ENCODE assay signal across 8 cellular contexts in the genomic region with DNA sequence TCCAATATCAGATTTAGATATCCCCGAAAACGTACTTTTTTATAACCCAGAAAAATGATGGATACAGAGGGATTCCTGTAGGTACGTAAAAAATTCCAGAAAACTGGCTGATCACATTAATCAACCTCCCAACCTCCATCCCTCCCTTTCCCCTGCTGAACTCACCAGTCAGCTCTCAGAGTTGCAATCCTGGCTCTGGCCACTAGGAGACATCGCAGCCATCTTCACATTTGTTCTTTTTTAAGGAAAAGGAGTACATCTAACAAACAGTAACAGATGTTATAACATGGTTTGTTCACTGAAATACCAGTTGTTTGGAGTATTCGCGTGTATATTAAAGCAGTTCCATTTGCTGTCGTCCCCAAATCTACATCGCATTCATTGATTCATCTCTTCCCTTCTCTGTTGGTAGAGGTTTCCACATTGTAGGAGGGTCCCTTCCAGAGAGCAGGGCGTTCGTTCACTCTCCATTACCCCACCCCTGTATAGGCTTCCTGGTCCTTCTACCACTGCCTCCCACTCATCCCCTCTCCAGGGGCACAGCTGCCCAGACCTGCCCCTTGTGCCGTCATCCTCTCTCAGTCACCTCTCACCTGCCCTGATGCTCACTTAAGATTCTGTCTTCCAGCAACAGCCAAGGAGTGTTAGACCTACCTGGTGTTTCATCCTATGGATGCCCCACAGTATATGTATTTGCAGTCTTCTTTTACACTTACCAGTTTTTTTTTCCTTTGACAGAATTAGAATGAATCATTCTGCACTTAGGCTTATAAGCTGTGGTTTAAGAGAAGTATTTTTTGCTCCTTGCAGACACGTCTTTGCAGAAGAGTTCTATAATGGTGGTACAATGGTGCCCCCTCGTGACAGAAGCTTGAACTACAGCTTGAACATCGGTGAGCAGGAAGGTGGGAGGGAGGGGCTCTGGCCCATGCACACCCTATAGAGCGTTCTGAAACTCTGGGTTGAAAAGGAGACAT. TPM values are rescaled to one million over a fixed set of nuclear protein-coding genes. Genes with fewer than 3 reads are reported as not detected.
A peak's percentile ranks its signal among the peaks of the same experiment; 100 is the strongest.
DNase-seq lines count a peak whose midpoint lies in the region; ATAC-seq and TF ChIP-seq lines count a peak whose summit lies in the region.

No MANE protein-coding gene starts in this region.

- no peaks in the 10 kb centered on the region for H3K9me3 Mint-ChIP-seq in activated CD4-positive, alpha-beta T cell treated with anti-CD3 and anti-CD28 coated beads for 36 hours (ENCODE audit: low read depth)

- H3K4me3 ChIP-seq in colonic mucosa: no peak overlapping the region

- H3K27me3 Mint-ChIP-seq in activated CD4-positive, alpha-beta T cell treated with anti-CD3 and anti-CD28 coated beads for 36 hours: no peaks in the 10 kb centered on the region

- no peak overlapping the region for H3K4me3 Mint-ChIP-seq in activated CD4-positive, alpha-beta T cell treated with anti-CD3 and anti-CD28 coated beads for 36 hours

- no peaks in the 10 kb centered on the region for H3K36me3 ChIP-seq in colonic mucosa

- ATAC-seq in GM18867 (IDR thresholded peaks at IDR 0.05; ENCODE audit: unreplicated experiment) (peak; percentile 92), HG03095 (IDR thresholded peaks at IDR 0.05; ENCODE audit: unreplicated experiment) (peak; percentile 92)
- peak; percentile 82 for ATAC-seq in activated CD4-positive, alpha-beta T cell treated with anti-CD3 and anti-CD28 coated beads for 36 hours

- DNase-seq in Ammon's horn (ENCODE audit: low spot score) (peak; percentile 48), NCI-H2227 treated with DMSO at 0.1 percent for 48 hours (lab: John Stamatoyannopoulos, UW) (peak; percentile 83), colonic mucosa (peak; percentile 62), medulla oblongata (ENCODE audit: extremely low spot score) (peak; percentile 61)
- peak; percentile 81 for DNase-seq in activated CD4-positive, alpha-beta T cell treated with anti-CD3 and anti-CD28 coated beads for 36 hours
- DNase-seq in stimulated activated CD8-positive, alpha-beta memory T cell treated with anti-CD3 and anti-CD28 coated beads, Interleukin-15, amount 100 ng/mL, for 4 hours (ENCODE audit: low read depth in 2 of 2): peak; percentile 11 to 41

- peak; percentile 59 for TF ChIP-seq CTCF in colonic mucosa (IDR thresholded peaks at IDR 0.05)

- no peak overlapping the region for H3K27ac Mint-ChIP-seq in activated CD4-positive, alpha-beta T cell treated with anti-CD3 and anti-CD28 coated beads for 36 hours

- H3K27ac ChIP-seq in colonic mucosa: no peak overlapping the region

- H3K27me3 ChIP-seq in colonic mucosa: no peaks in the 10 kb centered on the region

- peaks cover 2% of the 10 kb centered on the region for H3K36me3 Mint-ChIP-seq in activated CD4-positive, alpha-beta T cell treated with anti-CD3 and anti-CD28 coated beads for 36 hours (ENCODE audit: low read depth)

- H3K9me3 ChIP-seq in colonic mucosa: no peaks in the 10 kb centered on the region

- intact Hi-C loops in activated CD4-positive, alpha-beta T cell treated with anti-CD3 and anti-CD28 coated beads for 36 hours (cut with DNase I, micrococcal nuclease): no loop called here
- intact Hi-C loops in colonic mucosa (cut with DNase I): no loop called here

- H3K4me1 ChIP-seq in colonic mucosa: no peaks in the 10 kb centered on the region

- H3K9ac ChIP-seq in colonic mucosa (ENCODE audit: low read depth in 2 of 2, low read length in 2 of 2): no peak overlapping the region

- POLR2A ChIA-PET in activated CD4-positive, alpha-beta T cell treated with anti-CD3 and anti-CD28 coated beads for 36 hours (lab: Charles Lee): interaction anchor here (0.7 kb wide), 1 partner anchor 301 kb away, joined by 3 read pairs; a partner anchor contains a TSS

- CTCF ChIA-PET in activated CD4-positive, alpha-beta T cell treated with anti-CD3 and anti-CD28 coated beads for 36 hours (lab: Charles Lee): interaction anchor here (0.7 to 2.2 kb wide), 13 partner anchors 11 to 832 kb away, joined by 3 to 7 read pairs (median 4); a partner anchor contains a TSS

- H3K4me1 Mint-ChIP-seq in activated CD4-positive, alpha-beta T cell treated with anti-CD3 and anti-CD28 coated beads for 36 hours: peaks cover 9% of the 10 kb centered on the region

RNA-seq across cellular contexts. Expression of a gene that starts 36.8 kb away (rescaled TPM):
- total RNA-seq in activated CD4-positive, alpha-beta T cell treated with anti-CD3 and anti-CD28 coated beads for 36 hours: not detected
- total RNA-seq in colonic mucosa: under 1 TPM in 1 of 2 donors, not detected in 1; 0.74 TPM

Comparison
In these comparisons a context has a peak if more than half of its experiments do, and no peak if none do; other contexts are left out.
1. DNase-seq: peak in every context shown above with its lines; median percentile 83 in NCI-H2227 treated with DMSO at 0.1 percent for 48 hours; 81 in activated CD4-positive, alpha-beta T cell treated with anti-CD3 and anti-CD28 coated beads for 36 hours; 62 in colonic mucosa; 61 in medulla oblongata; 48 in Ammon's horn; 26 in stimulated activated CD8-positive, alpha-beta memory T cell treated with anti-CD3 and anti-CD28 coated beads, Interleukin-15, amount 100 ng/mL, for 4 hours.